Comparison of ENCODE assay signal across 9 cellular contexts in genomic region chr4:67699603-67700002, GRCh38. TPM values are rescaled to one million over a fixed set of nuclear protein-coding genes. Genes with fewer than 3 reads are reported as not detected.
DNase-seq lines count a peak whose midpoint lies in the region; ATAC-seq, FAIRE-seq and TF ChIP-seq lines count a peak whose summit lies in the region.
"Had no signal": no experiment of that assay in that cellular context is flagged by ENCODE, and none has a peak within 500 bp of the region (broad histone marks: within the 10 kb centered on the region; RNA-seq: fewer than 3 reads in every experiment).

No MANE protein-coding gene starts in this region.

- POLR2A ChIA-PET in T-cell (lab: Charles Lee): interaction anchor here in 1 of 2 donors (0.7 kb wide), 1 partner anchor 30 kb away, joined by 3 read pairs; no protein-coding TSS in a partner anchor

- H3K4me3 ChIP-seq in fibroblast of villous mesenchyme (ENCODE audit: low read depth, low read length): peak overlapping the region; percentile 84

- no peak for FAIRE-seq in D721Med (lab: Jason Lieb, UNC)

- H3K36me3 Mint-ChIP-seq in activated CD4-positive, alpha-beta T cell treated with anti-CD3 and anti-CD28 coated beads, Interleukin-2, amount 10 ng/mL, durations not matched to agents 24 days and 14 days (ENCODE audit: low read depth): peaks cover 37% of the 10 kb centered on the region
- peaks cover 19% of the 10 kb centered on the region for H3K36me3 Mint-ChIP-seq in T-cell
- H3K36me3 Mint-ChIP-seq in stimulated activated memory B cell treated with anti-CD40 and anti-IgM and Interleukin-4, amounts not matched to agents 10 μg/mL and 1 μg/mL and 100 μg/mL, for 72 hours: peaks cover 37% of the 10 kb centered on the region

- TF ChIP-seq CTCF in fibroblast of villous mesenchyme (IDR thresholded peaks at IDR 0.05; ENCODE audit: insufficient read depth, low read depth, low read length): no peak
- no peak for TF ChIP-seq CTCF in D721Med (IDR thresholded peaks at IDR 0.05; ENCODE audit: insufficient read depth, missing control alignments)

- DNase-seq in activated CD4-positive, alpha-beta T cell treated with anti-CD3 and anti-CD28 coated beads, Interleukin-2, amount 10 ng/mL, durations not matched to agents 24 days and 14 days: no peak
- DNase-seq in activated CD4-positive, alpha-beta T cell treated with anti-CD3 and anti-CD28 coated beads for 1 hour: no peak
- no peak for DNase-seq in T-cell
- peak; percentile 31 for DNase-seq in fibroblast of villous mesenchyme (ENCODE audit: low read depth)
- no peak for DNase-seq in D721Med (ENCODE audit: insufficient read length, low spot score)
- DNase-seq: left ventricle myocardium superior had no signal

- CTCF ChIA-PET in T-cell (lab: Charles Lee): interaction anchor here in 1 of 2 donors (0.7 to 1.6 kb wide), 4 partner anchors 25 to 156 kb away, joined by 3 to 6 read pairs (median 4); partner anchors contain the start of gene CENPC

- ATAC-seq in T-cell (replicated peaks in 1 of 4) (no peak), GM21447 (IDR thresholded peaks at IDR 0.05; ENCODE audit: unreplicated experiment) (no peak), GM21390 (IDR thresholded peaks at IDR 0.05; ENCODE audit: unreplicated experiment) (no peak)
- no peak for ATAC-seq in stimulated activated memory B cell treated with anti-CD40 and anti-IgM and Interleukin-4, amounts not matched to agents 10 μg/mL and 1 μg/mL and 100 μg/mL, for 72 hours
- ATAC-seq: left ventricle myocardium superior had no signal

- H3K4me1 Mint-ChIP-seq in activated CD4-positive, alpha-beta T cell treated with anti-CD3 and anti-CD28 coated beads, Interleukin-2, amount 10 ng/mL, durations not matched to agents 24 days and 14 days: peaks cover 41% of the 10 kb centered on the region
- H3K4me1 Mint-ChIP-seq in T-cell: peaks cover 57 to 65% (median 64%) of the 10 kb centered on the region in 3 donors
- peaks cover 38% of the 10 kb centered on the region for H3K4me1 Mint-ChIP-seq in stimulated activated memory B cell treated with anti-CD40 and anti-IgM and Interleukin-4, amounts not matched to agents 10 μg/mL and 1 μg/mL and 100 μg/mL, for 72 hours

- no peaks in the 10 kb centered on the region for H3K27me3 Mint-ChIP-seq in activated CD4-positive, alpha-beta T cell treated with anti-CD3 and anti-CD28 coated beads, Interleukin-2, amount 10 ng/mL, durations not matched to agents 24 days and 14 days
- H3K27me3 Mint-ChIP-seq in T-cell: no peaks in the 10 kb centered on the region
- no peaks in the 10 kb centered on the region for H3K27me3 Mint-ChIP-seq in stimulated activated memory B cell treated with anti-CD40 and anti-IgM and Interleukin-4, amounts not matched to agents 10 μg/mL and 1 μg/mL and 100 μg/mL, for 72 hours

- H3K27ac Mint-ChIP-seq in activated CD4-positive, alpha-beta T cell treated with anti-CD3 and anti-CD28 coated beads, Interleukin-2, amount 10 ng/mL, durations not matched to agents 24 days and 14 days: no peak overlapping the region
- H3K27ac Mint-ChIP-seq in T-cell: peak overlapping the region; percentile 59 to 98
- peak overlapping the region; percentile 91 for H3K27ac Mint-ChIP-seq in stimulated activated memory B cell treated with anti-CD40 and anti-IgM and Interleukin-4, amounts not matched to agents 10 μg/mL and 1 μg/mL and 100 μg/mL, for 72 hours

- intact Hi-C loops in activated CD4-positive, alpha-beta T cell treated with anti-CD3 and anti-CD28 coated beads, Interleukin-2, amount 10 ng/mL, durations not matched to agents 24 days and 14 days (cut with micrococcal nuclease): loop anchor here (1.0 to 10.0 kb wide), 4 partner anchors 15 to 545 kb away; partner anchors contain the start of gene TMPRSS11B

- no peaks in the 10 kb centered on the region for H3K9me3 Mint-ChIP-seq in activated CD4-positive, alpha-beta T cell treated with anti-CD3 and anti-CD28 coated beads, Interleukin-2, amount 10 ng/mL, durations not matched to agents 24 days and 14 days
- no peaks in the 10 kb centered on the region for H3K9me3 Mint-ChIP-seq in T-cell
- H3K9me3 Mint-ChIP-seq in stimulated activated memory B cell treated with anti-CD40 and anti-IgM and Interleukin-4, amounts not matched to agents 10 μg/mL and 1 μg/mL and 100 μg/mL, for 72 hours: no peaks in the 10 kb centered on the region

- peak overlapping the region; percentile 96 for H3K4me3 Mint-ChIP-seq in activated CD4-positive, alpha-beta T cell treated with anti-CD3 and anti-CD28 coated beads, Interleukin-2, amount 10 ng/mL, durations not matched to agents 24 days and 14 days
- H3K4me3 Mint-ChIP-seq in T-cell: peak overlapping the region; percentile 96 to 97 (median 97)
- peak overlapping the region; percentile 93 for H3K4me3 Mint-ChIP-seq in stimulated activated memory B cell treated with anti-CD40 and anti-IgM and Interleukin-4, amounts not matched to agents 10 μg/mL and 1 μg/mL and 100 μg/mL, for 72 hours

RNA-seq across cellular contexts. Expression of gene UBA6, which starts 1.4 kb away (rescaled TPM):
- 78.2 and 85.4 TPM in 2 replicates for total RNA-seq in activated CD4-positive, alpha-beta T cell treated with anti-CD3 and anti-CD28 coated beads, Interleukin-2, amount 10 ng/mL, durations not matched to agents 24 days and 14 days
- total RNA-seq in T-cell: 10 to 100 TPM; 42.3 to 48.4 (median 43.0) TPM
- total RNA-seq in fibroblast of villous mesenchyme: 88.1 and 90.8 TPM in 2 replicates

RNA-seq across cellular contexts. Expression of gene GNRHR, which starts 54.6 kb away (rescaled TPM):
- total RNA-seq in activated CD4-positive, alpha-beta T cell treated with anti-CD3 and anti-CD28 coated beads, Interleukin-2, amount 10 ng/mL, durations not matched to agents 24 days and 14 days: not detected in 2 replicates
- total RNA-seq in T-cell (not detected), fibroblast of villous mesenchyme (under 0.01 TPM in 1 of 2 replicates, not detected in the other)
- total RNA-seq: left ventricle myocardium superior had no signal
